Comparison of ENCODE assay signal across 21 cellular contexts in genomic region chr1:58248067-58248466, GRCh38.
"Had no signal": no experiment of that assay in that cellular context is flagged by ENCODE, and none has a peak within 500 bp of the region (broad histone marks: within the 10 kb centered on the region; RNA-seq: fewer than 3 reads in every experiment).

No MANE protein-coding gene starts in this region.

- H3K36me3 Mint-ChIP-seq: activated naive CD8-positive, alpha-beta T cell; stimulated activated naive B cell treated with anti-CD40 and anti-IgM and Interleukin-4, amounts not matched to agents 10 μg/mL and 1 μg/mL and 100 μg/mL, for 72 hours; T-cell had no signal

- H3K9me3 ChIP-seq: adrenal gland, ascending aorta, heart left ventricle, left lung, sigmoid colon, transverse colon, uterus had no signal

- DNase-seq: activated CD4-positive, alpha-beta T cell treated with anti-CD3 and anti-CD28 coated beads for 1 hour; activated CD4-positive, alpha-beta T cell treated with anti-CD3 and anti-CD28 coated beads, Interleukin-2, amount 50 U/mL, for 1 hour; activated naive CD4-positive, alpha-beta T cell; activated T-cell treated with anti-CD3 and anti-CD28 coated beads, Interleukin-2, amount 50 U/mL, for 24 hours; adrenal gland; central memory CD4-positive, alpha-beta T cell; heart left ventricle; left lung; naive thymus-derived CD4-positive, alpha-beta T cell; sigmoid colon; stimulated activated CD4-positive, alpha-beta T cell treated with anti-CD3 and anti-CD28 coated beads, Interleukin-15, amount 100 ng/mL, for 24 hours; stimulated activated CD8-positive, alpha-beta memory T cell treated with anti-CD3 and anti-CD28 coated beads, Interleukin-4, amount 100 ng/mL, for 48 hours; stimulated activated naive B cell treated with anti-CD40 and anti-IgM and Interleukin-4, amounts not matched to agents 10 μg/mL and 1 μg/mL and 100 μg/mL, for 72 hours; T-cell; transverse colon; uterus; WERI-Rb-1 had no signal

- H3K27me3 ChIP-seq: uterus had no signal

- H3K27ac ChIP-seq: adrenal gland, ascending aorta, heart left ventricle, left lung, sigmoid colon, transverse colon, uterus, WERI-Rb-1 had no signal

- H3K36me3 ChIP-seq: adrenal gland, ascending aorta, heart left ventricle, left lung, sigmoid colon, transverse colon, uterus, WERI-Rb-1 had no signal

- H3K9me3 Mint-ChIP-seq: activated T-cell treated with anti-CD3 and anti-CD28 coated beads, Interleukin-2, amount 50 U/mL, for 24 hours; activated T-helper 2 cell treated with anti-CD3 and anti-CD28 coated beads, Interferon-gamma antibody, Interleukin-2, Interleukin-4, amounts not matched to agents 10 μg/mL and 5 μg/mL and 100 μg/mL, durations not matched to agents 14 hours and 24 hours and 36 hours; stimulated activated naive B cell treated with anti-CD40 and anti-IgM and Interleukin-4, amounts not matched to agents 10 μg/mL and 1 μg/mL and 100 μg/mL, for 72 hours had no signal

- ATAC-seq: heart left ventricle; left lung; naive thymus-derived CD4-positive, alpha-beta T cell; stimulated activated naive B cell treated with anti-CD40 and anti-IgM and Interleukin-4, amounts not matched to agents 10 μg/mL and 1 μg/mL and 100 μg/mL, for 72 hours; T-cell had no signal

- H3K4me3 Mint-ChIP-seq: activated T-cell treated with anti-CD3 and anti-CD28 coated beads, Interleukin-2, amount 50 U/mL, for 24 hours; stimulated activated naive B cell treated with anti-CD40 and anti-IgM and Interleukin-4, amounts not matched to agents 10 μg/mL and 1 μg/mL and 100 μg/mL, for 72 hours; T-cell had no signal

- H3K4me3 ChIP-seq: adrenal gland, ascending aorta, left lung, sigmoid colon, smooth muscle cell, transverse colon, uterus had no signal

- H3K27ac Mint-ChIP-seq: activated naive CD8-positive, alpha-beta T cell; activated T-cell treated with anti-CD3 and anti-CD28 coated beads, Interleukin-2, amount 50 U/mL, for 24 hours; activated T-helper 2 cell treated with anti-CD3 and anti-CD28 coated beads, Interferon-gamma antibody, Interleukin-2, Interleukin-4, amounts not matched to agents 10 μg/mL and 5 μg/mL and 100 μg/mL, durations not matched to agents 14 hours and 24 hours and 36 hours; naive thymus-derived CD4-positive, alpha-beta T cell; stimulated activated naive B cell treated with anti-CD40 and anti-IgM and Interleukin-4, amounts not matched to agents 10 μg/mL and 1 μg/mL and 100 μg/mL, for 72 hours; T-cell had no signal
